1 cellular context compared by ENCODE assay signal in the genomic region with DNA sequence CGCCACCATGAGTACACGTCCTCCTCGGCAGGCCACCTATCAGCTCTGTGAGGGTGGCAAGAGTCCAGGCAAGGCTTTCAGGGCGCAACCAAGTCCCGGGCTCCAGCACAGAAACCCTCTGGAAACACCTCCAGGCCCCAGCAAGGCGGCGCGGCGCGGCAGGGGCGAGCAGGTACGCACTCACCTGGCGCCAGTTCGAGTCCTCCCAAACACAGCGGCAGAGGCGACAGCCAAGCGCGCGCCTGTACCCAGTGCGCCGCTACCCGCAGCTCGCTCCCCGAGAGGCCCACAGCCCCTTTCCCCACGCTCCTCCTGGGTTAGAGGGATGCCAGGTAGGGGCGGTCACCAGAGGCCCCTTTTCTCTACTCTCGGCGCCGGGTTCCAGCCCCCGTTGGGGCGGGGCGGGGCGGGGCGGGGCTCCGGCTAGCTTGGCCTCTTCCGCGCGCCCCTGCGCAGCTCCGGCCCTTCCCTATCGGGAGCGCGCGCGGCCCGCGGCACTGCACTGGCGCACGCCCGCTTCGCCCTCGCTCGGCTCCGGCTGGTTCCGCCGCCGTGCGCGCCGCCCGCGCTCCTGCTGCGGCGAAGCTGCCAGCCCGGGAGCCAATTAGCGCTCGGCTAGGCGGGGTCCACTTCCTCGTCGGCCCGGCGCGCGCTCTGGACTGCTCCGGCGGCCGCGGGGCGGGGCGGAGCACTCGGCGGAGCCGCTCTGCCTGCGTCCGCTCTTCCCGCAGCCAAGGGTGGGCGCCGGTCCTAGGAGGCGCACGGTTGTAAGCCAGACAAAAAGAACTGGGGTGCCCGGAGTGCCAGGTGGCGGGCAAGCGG.
TF ChIP-seq lines count a peak whose summit lies in the region.

Gene NMRK1, minus strand, starts transcription at position 332 of the 822 bp plus-strand sequence. CDS start 5,040 bp downstream, outside the sequence.
Gene OSTF1, plus strand, starts transcription at position 691 of the 822 bp plus-strand sequence. CDS start 179 bp downstream, outside the sequence.

TF ChIP-seq in HEK293, 187 proteins besides CTCF, POLR2A, EP300 and RAD21 (continued from another document):
- TF ChIP-seq ZNF785 (tag by site-specific recombination; IDR thresholded peaks at IDR 0.05) (no peak), ZNF394 (tag by site-specific recombination; IDR thresholded peaks at IDR 0.05; ENCODE audit: borderline replicate concordance) (no peak), WT1 (tag by site-specific recombination; IDR thresholded peaks at IDR 0.05) (no peak), ZNF132 (tag by site-specific recombination; IDR thresholded peaks at IDR 0.05; ENCODE audit: borderline replicate concordance) (no peak), ZNF112 (tag by site-specific recombination; IDR thresholded peaks at IDR 0.05) (no peak), ZNF423 (tag by site-specific recombination; IDR thresholded peaks at IDR 0.05) (no peak), GLI2 (tag by site-specific recombination; IDR thresholded peaks at IDR 0.05; ENCODE audit: borderline replicate concordance, low read depth) (no peak), ZNF529 (tag by site-specific recombination; IDR thresholded peaks at IDR 0.05; ENCODE audit: insufficient replicate concordance) (no peak), KLF8 (tag by site-specific recombination; IDR thresholded peaks at IDR 0.05) (peak; percentile 52; the same call in 1 of the 2 replicates), ZNF768 (tag by site-specific recombination; IDR thresholded peaks at IDR 0.05) (no peak), ZNF621 (tag by site-specific recombination; IDR thresholded peaks at IDR 0.05) (no peak), ZNF585B (tag by site-specific recombination; IDR thresholded peaks at IDR 0.05) (no peak), ZFP37 (tag by site-specific recombination; IDR thresholded peaks at IDR 0.05) (no peak), ZNF76 (tag by site-specific recombination; IDR thresholded peaks at IDR 0.05; ENCODE audit: borderline replicate concordance, low read depth) (no peak), HOXC10 (CRISPR knock-in tag; IDR thresholded peaks at IDR 0.05) (no peak), ZBTB10 (tag by site-specific recombination; IDR thresholded peaks at IDR 0.05) (peak; percentile 52; the same call in 1 of the 2 replicates), GLIS1 (tag by site-specific recombination; IDR thresholded peaks at IDR 0.05) (no peak), ZFP69B (tag by site-specific recombination; IDR thresholded peaks at IDR 0.05) (0 out of 2 replicates have a peak, but pooled peaks have one; percentile 17), ZNF561 (tag by site-specific recombination; IDR thresholded peaks at IDR 0.05; ENCODE audit: borderline replicate concordance) (peak; percentile 27; the same call in 1 of the 2 replicates), ZNF560 (tag by site-specific recombination; IDR thresholded peaks at IDR 0.05; ENCODE audit: borderline replicate concordance) (no peak), ZFP3 (tag by site-specific recombination; IDR thresholded peaks at IDR 0.05; ENCODE audit: low read depth) (no peak)
- TF ChIP-seq, protein P1, sequence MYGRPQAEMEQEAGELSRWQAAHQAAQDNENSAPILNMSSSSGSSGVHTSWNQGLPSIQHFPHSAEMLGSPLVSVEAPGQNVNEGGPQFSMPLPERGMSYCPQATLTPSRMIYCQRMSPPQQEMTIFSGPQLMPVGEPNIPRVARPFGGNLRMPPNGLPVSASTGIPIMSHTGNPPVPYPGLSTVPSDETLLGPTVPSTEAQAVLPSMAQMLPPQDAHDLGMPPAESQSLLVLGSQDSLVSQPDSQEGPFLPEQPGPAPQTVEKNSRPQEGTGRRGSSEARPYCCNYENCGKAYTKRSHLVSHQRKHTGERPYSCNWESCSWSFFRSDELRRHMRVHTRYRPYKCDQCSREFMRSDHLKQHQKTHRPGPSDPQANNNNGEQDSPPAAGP (tag by site-specific recombination; IDR thresholded peaks at IDR 0.05): no peak
TF ChIP-seq in HEK293: peak in this region for 30.
